19 cellular contexts compared by ENCODE assay signal in genomic region chr1:64482720-64483119, GRCh38.
"Had no signal": no experiment of that assay in that cellular context is flagged by ENCODE, and none has a peak within 500 bp of the region (broad histone marks: within the 10 kb centered on the region; RNA-seq: fewer than 3 reads in every experiment).

No MANE protein-coding gene starts in this region.

- H3K27ac ChIP-seq: psoas muscle, right lobe of liver, spleen had no signal

- H3K9me3 Mint-ChIP-seq: activated B cell treated with CpG ODN at 0.5 μM for 24 hours; activated CD4-positive, alpha-beta T cell treated with anti-CD3 and anti-CD28 coated beads, Interleukin-2, amount 10 ng/mL, durations not matched to agents 7 days and 5 days; activated naive CD4-positive, alpha-beta T cell treated with anti-CD3 and anti-CD28 coated beads for 36 hours; activated naive CD8-positive, alpha-beta T cell treated with anti-CD3 and anti-CD28 coated beads, Interleukin-2, amount 50 U/mL, for 24 hours; activated T-helper 17 cell treated with anti-CD3 and anti-CD28 coated beads, Interleukin-2, amount 50 U/mL, for 72 hours; nephron progenitor cell had no signal

- H3K9me3 ChIP-seq: psoas muscle, right lobe of liver, spleen had no signal

- H3K4me1 Mint-ChIP-seq: activated B cell treated with CpG ODN at 0.5 μM for 24 hours; activated CD4-positive, alpha-beta T cell treated with anti-CD3 and anti-CD28 coated beads, Interleukin-2, amount 10 ng/mL, durations not matched to agents 7 days and 5 days; activated naive CD8-positive, alpha-beta T cell treated with anti-CD3 and anti-CD28 coated beads, Interleukin-2, amount 50 U/mL, for 24 hours; activated T-helper 17 cell treated with anti-CD3 and anti-CD28 coated beads, Interleukin-2, amount 50 U/mL, for 72 hours had no signal

- H3K27me3 Mint-ChIP-seq: activated CD4-positive, alpha-beta T cell treated with anti-CD3 and anti-CD28 coated beads, Interleukin-2, amount 10 ng/mL, durations not matched to agents 7 days and 5 days had no signal

- FAIRE-seq: colon, endometrium, keratinocyte, TTC549 had no signal

- H3K4me1 ChIP-seq: psoas muscle had no signal

- DNase-seq: activated B cell treated with CpG ODN at 0.5 μM for 24 hours; activated CD4-positive, alpha-beta T cell treated with anti-CD3 and anti-CD28 coated beads, Interleukin-2, amount 10 ng/mL, durations not matched to agents 7 days and 5 days; activated naive CD4-positive, alpha-beta T cell treated with anti-CD3 and anti-CD28 coated beads for 36 hours; activated naive CD8-positive, alpha-beta T cell treated with anti-CD3 and anti-CD28 coated beads, Interleukin-2, amount 50 U/mL, for 24 hours; hippocampal formation; left ventricle myocardium superior; mesendoderm; nephron progenitor cell; psoas muscle; right lobe of liver; spleen; stimulated activated CD4-positive, alpha-beta T cell treated with anti-CD3 and anti-CD28 coated beads, Interleukin-2, amount 100 ng/mL, for 24 hours; SW 1271 had no signal

- H3K27me3 ChIP-seq: right lobe of liver had no signal

- H3K4me3 Mint-ChIP-seq: activated B cell treated with CpG ODN at 0.5 μM for 24 hours; activated CD4-positive, alpha-beta T cell treated with anti-CD3 and anti-CD28 coated beads, Interleukin-2, amount 10 ng/mL, durations not matched to agents 7 days and 5 days; activated naive CD4-positive, alpha-beta T cell treated with anti-CD3 and anti-CD28 coated beads for 36 hours; activated naive CD8-positive, alpha-beta T cell treated with anti-CD3 and anti-CD28 coated beads, Interleukin-2, amount 50 U/mL, for 24 hours; activated T-helper 17 cell treated with anti-CD3 and anti-CD28 coated beads, Interleukin-2, amount 50 U/mL, for 72 hours; nephron progenitor cell had no signal

- H3K36me3 ChIP-seq: right lobe of liver, spleen had no signal

- H3K27ac Mint-ChIP-seq: activated B cell treated with CpG ODN at 0.5 μM for 24 hours; activated CD4-positive, alpha-beta T cell treated with anti-CD3 and anti-CD28 coated beads, Interleukin-2, amount 10 ng/mL, durations not matched to agents 7 days and 5 days; activated naive CD8-positive, alpha-beta T cell treated with anti-CD3 and anti-CD28 coated beads, Interleukin-2, amount 50 U/mL, for 24 hours; activated T-helper 17 cell treated with anti-CD3 and anti-CD28 coated beads, Interleukin-2, amount 50 U/mL, for 72 hours; nephron progenitor cell had no signal

- H3K4me3 ChIP-seq: psoas muscle, right lobe of liver, spleen had no signal

- ATAC-seq: activated naive CD8-positive, alpha-beta T cell treated with anti-CD3 and anti-CD28 coated beads, Interleukin-2, amount 50 U/mL, for 24 hours; activated T-helper 17 cell treated with anti-CD3 and anti-CD28 coated beads, Interleukin-2, amount 50 U/mL, for 72 hours; esophagus mucosa; left ventricle myocardium superior; psoas muscle; right lobe of liver had no signal
